In genomic region chr1:150146853-150147542, GRCh38 we compare ENCODE assay signal across 18 cellular contexts. TPM values are rescaled to one million over a fixed set of nuclear protein-coding genes. Genes with fewer than 3 reads are reported as not detected.
DNase-seq lines count a peak whose midpoint lies in the region; ATAC-seq and TF ChIP-seq lines count a peak whose summit lies in the region.
"Had no signal": no experiment of that assay in that cellular context is flagged by ENCODE, and none has a peak within 500 bp of the region (broad histone marks: within the 10 kb centered on the region; RNA-seq: fewer than 3 reads in every experiment).

No MANE protein-coding gene starts in this region.

- no peak overlapping the region for H3K4ac ChIP-seq in neuronal stem cell (ENCODE audit: low read length)

- no peak overlapping the region for H3K23ac ChIP-seq in neuronal stem cell (ENCODE audit: low read depth, low read length, poor library complexity)

- H3K4me3 ChIP-seq in HEK293 (ENCODE audit: low read depth, low read length) (no peak overlapping the region), neuronal stem cell (ENCODE audit: low read length in 2 of 2) (no peak overlapping the region)
- H3K4me3 ChIP-seq: HAP-1, tibial nerve had no signal

- POLR2A ChIA-PET in HEK293 (lab: Yijun Ruan, JAX): interaction anchor here (1.2 kb wide), 1 partner anchor 15 kb away, joined by 3 read pairs; no protein-coding TSS in a partner anchor

- ATAC-seq in HG03039 (IDR thresholded peaks at IDR 0.05; ENCODE audit: unreplicated experiment): no peak
- ATAC-seq: activated CD4-positive, alpha-beta T cell treated with anti-CD3 and anti-CD28 coated beads for 36 hours; effector memory CD8-positive, alpha-beta T cell had no signal

- H3K4me1 ChIP-seq in HEK293 (ENCODE audit: control insufficient read depth, insufficient read depth, low read length) (peaks cover 3% of the 10 kb centered on the region; the same call in 1 of the 2 replicates), neuronal stem cell (ENCODE audit: control insufficient read depth in 2 of 2, insufficient read depth in 1 of 2, low read depth in 1 of 2, low read length in 2 of 2) (peaks cover 8 to 13% of the 10 kb centered on the region in 2 donors)

- peaks cover 9% of the 10 kb centered on the region for H3K79me1 ChIP-seq in neuronal stem cell (ENCODE audit: low read depth, low read length)

- H3K27me3 Mint-ChIP-seq in T-helper 1 cell treated with Interleukin-12 subunit alpha and Interleukin-12 subunit beta and Interleukin-4 antibody, amounts not matched to agents 30 μg/mL and 1 μg/mL, for 36 hours (ENCODE audit: low read depth): peaks cover 32% of the 10 kb centered on the region
- H3K27me3 Mint-ChIP-seq in nephron (ENCODE audit: low read depth): no peaks in the 10 kb centered on the region
- H3K27me3 Mint-ChIP-seq: effector memory CD8-positive, alpha-beta T cell had no signal

- peaks cover 20% of the 10 kb centered on the region for H3K36me3 Mint-ChIP-seq in T-helper 1 cell treated with Interleukin-12 subunit alpha and Interleukin-12 subunit beta and Interleukin-4 antibody, amounts not matched to agents 30 μg/mL and 1 μg/mL, for 36 hours (ENCODE audit: low read depth)
- peaks cover 9% of the 10 kb centered on the region for H3K36me3 Mint-ChIP-seq in nephron (ENCODE audit: low read depth)

- no peak overlapping the region for H3K18ac ChIP-seq in neuronal stem cell (ENCODE audit: low read length)

- peak overlapping the region; percentile 62 for H3K4me3 Mint-ChIP-seq in T-helper 1 cell treated with Interleukin-12 subunit alpha and Interleukin-12 subunit beta and Interleukin-4 antibody, amounts not matched to agents 30 μg/mL and 1 μg/mL, for 36 hours
- peak overlapping the region; percentile 60 to 83 (median 73) for H3K4me3 Mint-ChIP-seq in nephron
- H3K4me3 Mint-ChIP-seq: activated CD4-positive, alpha-beta T cell treated with anti-CD3 and anti-CD28 coated beads for 36 hours had no signal

- no peak overlapping the region for H3K14ac ChIP-seq in neuronal stem cell (ENCODE audit: low read length)

- H3K4me2 ChIP-seq in neuronal stem cell (ENCODE audit: insufficient read depth, low read length, poor library complexity, severe bottlenecking): no peak overlapping the region

- H4K91ac ChIP-seq in neuronal stem cell (ENCODE audit: low read depth, low read length, poor library complexity): no peak overlapping the region

- H4K8ac ChIP-seq in neuronal stem cell (ENCODE audit: low read depth, low read length): no peak overlapping the region

- H3K27ac ChIP-seq in HEK293 (ENCODE audit: extremely low read depth, low read depth, low read length) (no peak overlapping the region), angular gyrus (ENCODE audit: low read depth, low read length) (peak overlapping the region; percentile 56), neuronal stem cell (replicated peaks; ENCODE audit: low read length) (no peak overlapping the region)
- H3K27ac ChIP-seq: C4-2B had no signal

- no peak for TF ChIP-seq CTCF in HEK293 (tag by site-specific recombination; IDR thresholded peaks at IDR 0.05)
- TF ChIP-seq CTCF in nephron (IDR thresholded peaks at IDR 0.05; ENCODE audit: unreplicated experiment in 3 of 3): no peak

- DNase-seq in T-helper 1 cell: no peak
- DNase-seq in neuronal stem cell (ENCODE audit: low spot score): no peak
- no peak for DNase-seq in stimulated activated CD4-positive, alpha-beta T cell treated with anti-CD3 and anti-CD28 coated beads, Interleukin-4, amount 100 ng/mL, for 1 hour
- DNase-seq: activated CD4-positive, alpha-beta T cell treated with anti-CD3 and anti-CD28 coated beads for 36 hours; activated naive CD4-positive, alpha-beta T cell treated with anti-CD3 and anti-CD28 coated beads, Interleukin-2, amount 50 U/mL, for 16 hours; DMS53; effector memory CD8-positive, alpha-beta T cell; islet precursor cell; NCI-H1930; NCI-H510A had no signal

- H3K9me3 ChIP-seq in HEK293 (ENCODE audit: control insufficient read depth, insufficient read depth, low read depth, low read length) (no peaks in the 10 kb centered on the region), neuronal stem cell (replicated peaks in 1 of 2; ENCODE audit: control insufficient read depth in 2 of 2, insufficient read depth in 1 of 2, low read depth in 1 of 2, low read length in 2 of 2) (no peaks in the 10 kb centered on the region)
- H3K9me3 ChIP-seq: HAP-1, tibial nerve had no signal

- H2AK5ac ChIP-seq in neuronal stem cell (ENCODE audit: low read depth, low read length): no peak overlapping the region

- H2BK12ac ChIP-seq in neuronal stem cell (ENCODE audit: low read length): no peak overlapping the region

- H3K36me3 ChIP-seq in HEK293 (ENCODE audit: control insufficient read depth in 2 of 2, insufficient read depth in 1 of 2, low read length in 2 of 2) (peaks cover 0 to 3% of the 10 kb centered on the region in 2 experiments; a peak in 2 of 3 replicates), neuronal stem cell (replicated peaks in 1 of 2; ENCODE audit: control insufficient read depth in 2 of 2, insufficient read depth in 2 of 2, low read length in 2 of 2) (peaks cover 2 to 20% of the 10 kb centered on the region in 2 donors)
- H3K36me3 ChIP-seq: tibial nerve had no signal

- CTCF ChIA-PET in HEK293 (lab: Yijun Ruan, JAX): interaction anchor here (0.7 to 1.4 kb wide), 3 partner anchors 16 to 136 kb away, joined by 3 to 4 read pairs (median 3); no protein-coding TSS in a partner anchor

- H3K9me3 Mint-ChIP-seq in T-helper 1 cell treated with Interleukin-12 subunit alpha and Interleukin-12 subunit beta and Interleukin-4 antibody, amounts not matched to agents 30 μg/mL and 1 μg/mL, for 36 hours: no peaks in the 10 kb centered on the region
- no peaks in the 10 kb centered on the region for H3K9me3 Mint-ChIP-seq in nephron
- H3K9me3 Mint-ChIP-seq: effector memory CD8-positive, alpha-beta T cell had no signal

- H2BK15ac ChIP-seq in neuronal stem cell (ENCODE audit: low read length): no peak overlapping the region

- H3K27ac Mint-ChIP-seq in T-helper 1 cell treated with Interleukin-12 subunit alpha and Interleukin-12 subunit beta and Interleukin-4 antibody, amounts not matched to agents 30 μg/mL and 1 μg/mL, for 36 hours: peak overlapping the region; percentile 72
- H3K27ac Mint-ChIP-seq in nephron: peak overlapping the region; percentile 30 to 93 (median 86)
- H3K27ac Mint-ChIP-seq: activated CD4-positive, alpha-beta T cell treated with anti-CD3 and anti-CD28 coated beads for 36 hours; effector memory CD8-positive, alpha-beta T cell had no signal

- no peak overlapping the region for H2BK120ac ChIP-seq in neuronal stem cell (ENCODE audit: low read depth, low read length)

- H3K4me1 Mint-ChIP-seq in T-helper 1 cell treated with Interleukin-12 subunit alpha and Interleukin-12 subunit beta and Interleukin-4 antibody, amounts not matched to agents 30 μg/mL and 1 μg/mL, for 36 hours (ENCODE audit: low read depth): peaks cover 39% of the 10 kb centered on the region
- peaks cover 59% of the 10 kb centered on the region for H3K4me1 Mint-ChIP-seq in nephron

- WGBS in neuronal stem cell (ENCODE audit: extremely low coverage in 2 of 2, insufficient read length in 2 of 2, insufficient replicate concordance in 1 of 2), 2 donors: no CpG with 5 or more reads among the region's 10 CpGs

- H3K9ac ChIP-seq in neuronal stem cell (ENCODE audit: low read depth, low read length, poor library complexity): no peak overlapping the region

- no peak overlapping the region for H2AFZ ChIP-seq in neuronal stem cell (ENCODE audit: low read length)

- H2BK5ac ChIP-seq in neuronal stem cell (ENCODE audit: low read length): no peak overlapping the region

- no peaks in the 10 kb centered on the region for H3K27me3 ChIP-seq in neuronal stem cell (ENCODE audit: control insufficient read depth in 3 of 3, insufficient read depth in 3 of 3, low read depth in 1 of 3, low read length in 3 of 3)
- H3K27me3 ChIP-seq: tibial nerve had no signal

TF ChIP-seq in HEK293, 187 proteins besides CTCF, POLR2A, EP300 and RAD21:
- no peak for TF ChIP-seq ZNF837 (tag by site-specific recombination; IDR thresholded peaks at IDR 0.05)
- no peak for TF ChIP-seq ZFP69B (tag by site-specific recombination; IDR thresholded peaks at IDR 0.05)
- TF ChIP-seq GLIS1 (tag by site-specific recombination; IDR thresholded peaks at IDR 0.05): no peak
- TF ChIP-seq ZNF274 (IDR thresholded peaks at IDR 0.05; ENCODE audit: low read length): no peak
- TF ChIP-seq ZNF274 (tag by site-specific recombination; IDR thresholded peaks at IDR 0.05; ENCODE audit: borderline replicate concordance): no peak
- TF ChIP-seq PRDM1 (tag by site-specific recombination; IDR thresholded peaks at IDR 0.05): peak; percentile 27; the same call in 1 of the 2 replicates
- 0 out of 2 replicates have a peak, but pooled peaks have one; percentile 16 for TF ChIP-seq ZNF366 (tag by site-specific recombination; conservative IDR thresholded peaks at IDR 0.05)
- TF ChIP-seq ZNF544 (tag by site-specific recombination; IDR thresholded peaks at IDR 0.05): no peak
- TF ChIP-seq ZNF600 (tag by site-specific recombination; IDR thresholded peaks at IDR 0.05): peak; percentile 55
- TF ChIP-seq ZNF280C (tag by site-specific recombination; IDR thresholded peaks at IDR 0.05): no peak
- no peak for TF ChIP-seq ZXDB (tag by site-specific recombination; IDR thresholded peaks at IDR 0.05)
- TF ChIP-seq MEIS1 (CRISPR knock-in tag; IDR thresholded peaks at IDR 0.05; ENCODE audit: borderline replicate concordance): no peak
- no peak for TF ChIP-seq ZNF138 (tag by site-specific recombination; IDR thresholded peaks at IDR 0.05; ENCODE audit: borderline replicate concordance)

RNA-seq across cellular contexts. Expression of gene PLEKHO1, which starts 2.7 kb away (rescaled TPM):
- polyA plus RNA-seq in neuronal stem cell (2013, experiment 1 of 2): 66.9 TPM
- polyA plus RNA-seq in neuronal stem cell (2013, experiment 2 of 2): 65.3 TPM
